25 cellular contexts compared by ENCODE assay signal in genomic region chr22:47446331-47446730, GRCh38.
"Had no signal": no experiment of that assay in that cellular context is flagged by ENCODE, and none has a peak within 500 bp of the region (broad histone marks: within the 10 kb centered on the region; RNA-seq: fewer than 3 reads in every experiment).

No MANE protein-coding gene starts in this region.

- DNase-seq: activated CD4-positive, alpha-beta T cell treated with anti-CD3 and anti-CD28 coated beads for 48 hours; activated CD4-positive, alpha-beta T cell treated with anti-CD3 and anti-CD28 coated beads, Interleukin-2, amount 50 U/mL, for 4 hours; activated CD4-positive, CD25-positive, alpha-beta regulatory T cell treated with anti-CD3 and anti-CD28 coated beads, Interleukin-2, amount 50 U/mL, for 72 hours; activated CD8-positive, alpha-beta memory T cell treated with anti-CD3 and anti-CD28 coated beads, Interleukin-2, amount 10 ng/mL, durations not matched to agents 7 days and 5 days; activated CD8-positive, alpha-beta T cell treated with anti-CD3 and anti-CD28 coated beads, Interleukin-2, amount 10 ng/mL, durations not matched to agents 7 days and 5 days; activated gamma-delta T cell treated with Interleukin-2 at 50 U/mL for 16 hours; activated naive CD4-positive, alpha-beta T cell treated with anti-CD3 and anti-CD28 coated beads, Interleukin-2, amount 10 ng/mL, durations not matched to agents 7 days and 5 days; activated naive CD8-positive, alpha-beta T cell treated with anti-CD3 and anti-CD28 coated beads for 36 hours; activated T-cell treated with anti-CD3 and anti-CD28 coated beads, Interleukin-2, amount 50 U/mL, for 48 hours; brain microvascular endothelial cell; IMR-90; Kasumi-1; KBM-7; NCI-H1105 treated with DMSO at 0.1 percent for 48 hours; NCI-H146; NCI-H187 treated with DMSO at 0.1 percent for 48 hours; NCI-H2081 treated with DMSO at 0.1 percent for 48 hours; NCI-H446; NCI-H526 treated with DMSO at 0.1 percent for 48 hours; NCI-H82; SIG-M5; T-helper 17 cell; T-helper 9 cell had no signal

- ATAC-seq: activated CD8-positive, alpha-beta memory T cell treated with anti-CD3 and anti-CD28 coated beads, Interleukin-2, amount 10 ng/mL, durations not matched to agents 7 days and 5 days; activated CD8-positive, alpha-beta T cell treated with anti-CD3 and anti-CD28 coated beads, Interleukin-2, amount 10 ng/mL, durations not matched to agents 7 days and 5 days; T-helper 17 cell; WTC11 had no signal

- H3K27me3 Mint-ChIP-seq: activated CD8-positive, alpha-beta memory T cell treated with anti-CD3 and anti-CD28 coated beads, Interleukin-2, amount 10 ng/mL, durations not matched to agents 7 days and 5 days; activated naive CD4-positive, alpha-beta T cell treated with anti-CD3 and anti-CD28 coated beads, Interleukin-2, amount 10 ng/mL, durations not matched to agents 7 days and 5 days; T-helper 17 cell had no signal

- H3K36me3 ChIP-seq: brain microvascular endothelial cell had no signal

- H3K4me3 Mint-ChIP-seq: activated CD8-positive, alpha-beta memory T cell treated with anti-CD3 and anti-CD28 coated beads, Interleukin-2, amount 10 ng/mL, durations not matched to agents 7 days and 5 days; activated CD8-positive, alpha-beta T cell treated with anti-CD3 and anti-CD28 coated beads, Interleukin-2, amount 10 ng/mL, durations not matched to agents 7 days and 5 days; activated naive CD4-positive, alpha-beta T cell treated with anti-CD3 and anti-CD28 coated beads, Interleukin-2, amount 10 ng/mL, durations not matched to agents 7 days and 5 days; activated naive CD8-positive, alpha-beta T cell treated with anti-CD3 and anti-CD28 coated beads for 36 hours; T-helper 17 cell; WTC11 had no signal

- H3K27me3 ChIP-seq: brain microvascular endothelial cell had no signal

- H3K27ac ChIP-seq: brain microvascular endothelial cell had no signal

- H3K27ac Mint-ChIP-seq: activated CD8-positive, alpha-beta memory T cell treated with anti-CD3 and anti-CD28 coated beads, Interleukin-2, amount 10 ng/mL, durations not matched to agents 7 days and 5 days; activated CD8-positive, alpha-beta T cell treated with anti-CD3 and anti-CD28 coated beads, Interleukin-2, amount 10 ng/mL, durations not matched to agents 7 days and 5 days; activated naive CD4-positive, alpha-beta T cell treated with anti-CD3 and anti-CD28 coated beads, Interleukin-2, amount 10 ng/mL, durations not matched to agents 7 days and 5 days; activated naive CD8-positive, alpha-beta T cell treated with anti-CD3 and anti-CD28 coated beads for 36 hours; activated T-helper 2 cell treated with anti-CD3 and anti-CD28 coated beads, Interferon-gamma antibody, Interleukin-2, Interleukin-4, amounts not matched to agents 10 μg/mL and 5 μg/mL and 100 μg/mL, durations not matched to agents 14 hours and 24 hours and 36 hours; T-helper 17 cell; WTC11 had no signal

- H3K4me1 Mint-ChIP-seq: activated CD8-positive, alpha-beta memory T cell treated with anti-CD3 and anti-CD28 coated beads, Interleukin-2, amount 10 ng/mL, durations not matched to agents 7 days and 5 days; activated naive CD4-positive, alpha-beta T cell treated with anti-CD3 and anti-CD28 coated beads, Interleukin-2, amount 10 ng/mL, durations not matched to agents 7 days and 5 days; activated naive CD8-positive, alpha-beta T cell treated with anti-CD3 and anti-CD28 coated beads for 36 hours; T-helper 17 cell; WTC11 had no signal
